Comparison of ENCODE assay signal across 11 cellular contexts in the genomic region with DNA sequence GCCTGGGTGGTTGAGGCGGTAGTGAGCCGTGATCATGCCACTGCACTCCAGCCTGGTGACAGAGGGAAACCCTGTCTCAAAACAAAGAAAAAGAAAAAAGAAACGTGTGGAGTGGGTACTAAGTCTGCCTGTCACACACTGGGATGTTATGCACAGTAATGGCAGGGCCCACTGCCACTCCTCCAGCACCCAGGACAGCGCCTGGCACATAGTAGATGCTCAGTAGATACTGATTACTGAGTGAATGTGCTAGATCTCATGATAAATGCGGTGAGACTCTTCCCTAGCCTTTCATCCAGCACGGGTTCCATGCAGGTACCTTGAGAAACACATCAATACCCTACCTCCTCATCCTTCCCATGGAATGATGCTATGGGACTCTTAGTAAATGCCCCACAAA.
DNase-seq lines count a peak whose midpoint lies in the region; ATAC-seq and TF ChIP-seq lines count a peak whose summit lies in the region.
"Had no signal": no experiment of that assay in that cellular context is flagged by ENCODE, and none has a peak within 500 bp of the region (broad histone marks: within the 10 kb centered on the region; RNA-seq: fewer than 3 reads in every experiment).

No MANE protein-coding gene starts in this region.

- H3K27ac ChIP-seq in endodermal cell (ENCODE audit: low read depth, low read length), result no peak overlapping the region
- H3K27ac ChIP-seq in tibial artery, result no peak overlapping the region
- H3K27ac ChIP-seq: stomach had no signal

- intact Hi-C loops in tibial artery (cut with DNase I; ENCODE audit: low total_unique reads), result no loop called here

- H3K9me3 ChIP-seq in endodermal cell (ENCODE audit: control insufficient read depth, low read length) (no peaks in the 10 kb centered on the region), tibial artery (no peaks in the 10 kb centered on the region)
- H3K9me3 ChIP-seq: stomach had no signal

- H3K4me1 ChIP-seq in endodermal cell (ENCODE audit: control insufficient read depth, insufficient read depth, low read length) (no peaks in the 10 kb centered on the region), tibial artery (peaks cover 0 to 8% (median 0%) of the 10 kb centered on the region in 4 donors)

- DNase-seq in AML-193 (lab: John Stamatoyannopoulos, UW), result peak; percentile 15 to 38
- DNase-seq in activated CD4-positive, alpha-beta T cell treated with anti-CD3 and anti-CD28 coated beads, Interleukin-2, amount 50 U/mL, for 1 hour, result peak; percentile 34
- peak; percentile 66 for DNase-seq in endodermal cell
- no peak for DNase-seq in NCI-H2196 (lab: John Stamatoyannopoulos, UW; ENCODE audit: unreplicated experiment)
- no peak for DNase-seq in HK-2 (ENCODE audit: unreplicated experiment)
- no peak for DNase-seq in tibial artery
- DNase-seq: midbrain, stomach had no signal

- no peak overlapping the region for H3K4me3 ChIP-seq in endodermal cell (ENCODE audit: low read length)
- no peak overlapping the region for H3K4me3 ChIP-seq in tibial artery
- H3K4me3 ChIP-seq: stomach had no signal

- H3K4me1 Mint-ChIP-seq in endodermal cell, result peaks cover 15% of the 10 kb centered on the region

- no peaks in the 10 kb centered on the region for H3K27me3 ChIP-seq in endodermal cell (ENCODE audit: control insufficient read depth, insufficient read depth, low read length, poor library complexity, severe bottlenecking)
- H3K27me3 ChIP-seq in tibial artery, result no peaks in the 10 kb centered on the region

- WGBS in endodermal cell (ENCODE audit: insufficient coverage in 1 of 2, insufficient read length in 1 of 2), 2 experiments, result 91 to 100% methylated on average over 4 to 6 of the region's 6 CpGs

- H3K4me3 Mint-ChIP-seq in endodermal cell, result no peak overlapping the region

- ATAC-seq in HG03354 (IDR thresholded peaks at IDR 0.05; ENCODE audit: poor library complexity, severe bottlenecking, unreplicated experiment), result peak; percentile 23
- no peak for ATAC-seq in HG02588 (IDR thresholded peaks at IDR 0.05; ENCODE audit: unreplicated experiment)
- ATAC-seq: Right ventricle myocardium inferior had no signal

- TF ChIP-seq CTCF in endodermal cell (conservative IDR thresholded peaks at IDR 0.05) (no peak), tibial artery (IDR thresholded peaks at IDR 0.05) (no peak)

- H3K27me3 Mint-ChIP-seq in endodermal cell (ENCODE audit: insufficient read depth), result no peaks in the 10 kb centered on the region

- H3K36me3 Mint-ChIP-seq in endodermal cell (ENCODE audit: low read depth), result no peaks in the 10 kb centered on the region

- no peaks in the 10 kb centered on the region for H3K9me3 Mint-ChIP-seq in endodermal cell

- no peaks in the 10 kb centered on the region for H3K36me3 ChIP-seq in endodermal cell (ENCODE audit: control insufficient read depth, insufficient read depth, low read length)
- no peaks in the 10 kb centered on the region for H3K36me3 ChIP-seq in tibial artery
- H3K36me3 ChIP-seq: stomach had no signal

- no peak overlapping the region for H3K27ac Mint-ChIP-seq in endodermal cell

- no peak overlapping the region for H3K9ac ChIP-seq in endodermal cell (ENCODE audit: extremely low read depth, low read length, poor library complexity, severe bottlenecking)

Comparison
In these comparisons a context has a peak if more than half of its experiments do, and no peak if none do; other contexts are left out.
1. DNase-seq: peak in AML-193 (2 of 2), activated CD4-positive, alpha-beta T cell treated with anti-CD3 and anti-CD28 coated beads, Interleukin-2, amount 50 U/mL, for 1 hour (single experiment) and endodermal cell (single experiment); none in NCI-H2196 (single experiment), HK-2 (single experiment) and tibial artery (0 of 2).